In genomic region chr12:70260610-70261009, GRCh38 we compare ENCODE assay signal across 15 cellular contexts. TPM values are rescaled to one million over a fixed set of nuclear protein-coding genes. Genes with fewer than 3 reads are reported as not detected.
DNase-seq lines count a peak whose midpoint lies in the region; ATAC-seq and TF ChIP-seq lines count a peak whose summit lies in the region.
"Had no signal": no experiment of that assay in that cellular context is flagged by ENCODE, and none has a peak within 500 bp of the region (broad histone marks: within the 10 kb centered on the region; RNA-seq: fewer than 3 reads in every experiment).

No MANE protein-coding gene starts in this region.

- no peak overlapping the region for H3K9ac ChIP-seq in mammary epithelial cell (ENCODE audit: insufficient read depth, low read length)
- H3K9ac ChIP-seq: parathyroid adenoma had no signal

- intact Hi-C loops in mammary epithelial cell (cut with micrococcal nuclease), result no loop called here
- intact Hi-C loops in breast epithelium (cut with DNase I; ENCODE audit: low total_unique reads), result no loop called here
- intact Hi-C loops in left ventricle myocardium inferior (cut with micrococcal nuclease), result no loop called here
- intact Hi-C loops in ovary (cut with DNase I), result no loop called here

- no peak for TF ChIP-seq EP300 in ovary (IDR thresholded peaks at IDR 0.05)

- CTCF ChIA-PET in mammary epithelial cell (lab: Charles Lee; ENCODE audit: low non-redundant PET), result no interaction called here

- H3K4me3 ChIP-seq in mammary epithelial cell (replicated peaks in 1 of 3; ENCODE audit: insufficient read depth in 1 of 3, low read depth in 2 of 3, low read length in 3 of 3), result no peak overlapping the region
- no peak overlapping the region for H3K4me3 ChIP-seq in breast epithelium
- no peak overlapping the region for H3K4me3 ChIP-seq in left ventricle myocardium inferior
- no peak overlapping the region for H3K4me3 ChIP-seq in ovary
- H3K4me3 ChIP-seq: HAP-1 had no signal

- H3K27me3 ChIP-seq in mammary epithelial cell (ENCODE audit: insufficient read depth, low read length), result no peaks in the 10 kb centered on the region
- H3K27me3 ChIP-seq in breast epithelium, result no peaks in the 10 kb centered on the region
- no peaks in the 10 kb centered on the region for H3K27me3 ChIP-seq in left ventricle myocardium inferior (ENCODE audit: low read depth)
- no peaks in the 10 kb centered on the region for H3K27me3 ChIP-seq in ovary

- H3K9me3 ChIP-seq in mammary epithelial cell (replicated peaks; ENCODE audit: insufficient read depth, low read length) (no peaks in the 10 kb centered on the region), breast epithelium (peaks cover 0 to 3% of the 10 kb centered on the region in 2 donors), left ventricle myocardium inferior (replicated peaks) (no peaks in the 10 kb centered on the region), ovary (no peaks in the 10 kb centered on the region)
- H3K9me3 ChIP-seq: HAP-1 had no signal

- no peaks in the 10 kb centered on the region for H4K20me1 ChIP-seq in mammary epithelial cell (ENCODE audit: insufficient read depth, low read length)

- H3K27ac ChIP-seq in mammary epithelial cell (ENCODE audit: insufficient read depth, low read depth, low read length) (no peak overlapping the region), breast epithelium (no peak overlapping the region), left ventricle myocardium inferior (replicated peaks) (no peak overlapping the region), ovary (no peak overlapping the region)
- H3K27ac ChIP-seq: parathyroid adenoma had no signal

- dilution Hi-C loops in mammary epithelial cell (cut with HindIII; ENCODE audit: low sequenced_read_pairs), result no loop called here

- H3K4me1 ChIP-seq in mammary epithelial cell (ENCODE audit: insufficient read depth, low read length), result peaks cover 10% of the 10 kb centered on the region
- peaks cover 0 to 6% of the 10 kb centered on the region in 2 donors for H3K4me1 ChIP-seq in breast epithelium
- peaks cover 66% of the 10 kb centered on the region for H3K4me1 ChIP-seq in left ventricle myocardium inferior
- no peaks in the 10 kb centered on the region for H3K4me1 ChIP-seq in ovary (ENCODE audit: insufficient read depth)
- H3K4me1 ChIP-seq: parathyroid adenoma had no signal

- no peak for TF ChIP-seq CTCF in mammary epithelial cell (conservative IDR thresholded peaks at IDR 0.05 in 1 of 2, IDR thresholded peaks at IDR 0.05 in 1 of 2; ENCODE audit: extremely low read depth in 1 of 2, insufficient read depth in 1 of 2, low read depth in 1 of 2, low read length in 2 of 2)
- no peak for TF ChIP-seq CTCF in breast epithelium (IDR thresholded peaks at IDR 0.05)
- TF ChIP-seq CTCF in left ventricle myocardium inferior (IDR thresholded peaks at IDR 0.05; ENCODE audit: borderline replicate concordance), result no peak
- TF ChIP-seq CTCF in ovary (IDR thresholded peaks at IDR 0.05), result no peak

- no TSS peak for BruUV-seq in mammary epithelial cell (replicated peaks; lab: Mats Ljungman, UMichigan)

- ATAC-seq in HG03342 (IDR thresholded peaks at IDR 0.05; ENCODE audit: unreplicated experiment), result peak; percentile 46

- peak overlapping the region; percentile 23 for H3K4me2 ChIP-seq in mammary epithelial cell (ENCODE audit: insufficient read depth, low read depth, low read length)

- H2AFZ ChIP-seq in mammary epithelial cell (ENCODE audit: low read depth, low read length), result no peak overlapping the region
- H2AFZ ChIP-seq: parathyroid adenoma had no signal

- H3K36me3 ChIP-seq in mammary epithelial cell (ENCODE audit: insufficient read depth, low read length) (no peaks in the 10 kb centered on the region), breast epithelium (no peaks in the 10 kb centered on the region), left ventricle myocardium inferior (no peaks in the 10 kb centered on the region), ovary (no peaks in the 10 kb centered on the region)
- H3K36me3 ChIP-seq: HAP-1 had no signal

- DNase-seq in mammary epithelial cell (no peak), breast epithelium (ENCODE audit: low spot score in 2 of 2) (no peak), RPMI8226 (peak; percentile 21), left ventricle myocardium inferior (no peak), DMS79 treated with DMSO at 0.1 percent for 48 hours (lab: John Stamatoyannopoulos, UW) (no peak), ovary (no peak), ACHN (no peak)
- DNase-seq: activated CD8-positive, alpha-beta memory T cell treated with anti-CD3 and anti-CD28 coated beads for 24 hours; activated gamma-delta T cell treated with Interleukin-2 at 50 U/mL for 16 hours; endodermal cell; NCI-H774; SHP77 treated with DMSO at 0.1 percent for 48 hours had no signal

- TF ChIP-seq POLR2A in breast epithelium (IDR thresholded peaks at IDR 0.05) (no peak), ovary (IDR thresholded peaks at IDR 0.05) (no peak)

- WGBS in mammary epithelial cell (ENCODE audit: low coverage, missing lambda C conversion rate), result 96% methylated on average over 1 of the region's 1 CpG
- 90 to 100% (median 98%) methylated on average over 1 of the region's 1 CpG for WGBS in ovary, 3 donors

- peaks cover 95% of the 10 kb centered on the region for H3K79me2 ChIP-seq in mammary epithelial cell (ENCODE audit: insufficient read depth, low read length)

- in situ Hi-C loops in mammary epithelial cell (cut with MboI; ENCODE audit: low sequenced_read_pairs in 2 of 2), result no loop called here
- in situ Hi-C loops in ACHN (cut with HindIII; ENCODE audit: low pct_ligation_motif_present, low pct_unique_long_range_greater_than_20kb, low sequenced_read_pairs), result no loop called here

RNA-seq across cellular contexts. Expression of gene CNOT2, which starts 17.4 kb away (rescaled TPM):
- total RNA-seq in mammary epithelial cell (100 to 1,000 TPM in 1 of 2 donors, 10 to 100 TPM in 1; 62.5 to 123 TPM), breast epithelium (100 to 1,000 TPM; 132 to 275 (median 191) TPM), left ventricle myocardium inferior (33.0 TPM), ovary (100 to 1,000 TPM in 2 of 7 donors, 10 to 100 TPM in 5; 51.9 to 115 (median 70.1) TPM)
- polyA plus RNA-seq in mammary epithelial cell (61.9 TPM), ovary (10 to 100 TPM; 33.7 to 68.0 TPM)
- 81.6 TPM for polyA minus RNA-seq in mammary epithelial cell
